18 cellular contexts compared by ENCODE assay signal in the genomic region with DNA sequence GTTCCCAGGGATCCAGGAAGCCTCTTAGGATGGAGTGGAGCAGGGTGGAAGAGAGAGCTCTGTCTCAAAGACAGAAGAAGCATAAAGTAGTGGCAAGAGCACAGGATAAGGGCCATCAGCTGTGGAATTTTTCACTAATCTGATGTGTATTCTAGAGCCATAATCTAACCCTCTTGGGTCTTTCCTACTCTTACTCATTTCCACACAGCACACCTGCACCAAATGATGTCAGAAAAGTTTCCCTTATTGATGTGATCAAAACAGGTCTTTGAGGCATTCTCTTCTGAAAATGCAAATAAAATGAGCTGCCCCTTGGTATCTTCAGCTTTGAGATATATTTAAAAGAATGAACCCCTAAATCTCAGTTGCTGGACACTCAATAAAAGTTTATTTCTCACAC.
A peak's percentile ranks its signal among the peaks of the same experiment; 100 is the strongest.
DNase-seq lines count a peak whose midpoint lies in the region; ATAC-seq and TF ChIP-seq lines count a peak whose summit lies in the region.
"Had no signal": no experiment of that assay in that cellular context is flagged by ENCODE, and none has a peak within 500 bp of the region (broad histone marks: within the 10 kb centered on the region; RNA-seq: fewer than 3 reads in every experiment).

No MANE protein-coding gene starts in this region.

- no peaks in the 10 kb centered on the region for H3K79me2 ChIP-seq in OCI-LY3 (ENCODE audit: low read length)

- DNase-seq in RPMI8226 (no peak), omental fat pad (ENCODE audit: low spot score) (no peak)
- DNase-seq in activated T-helper 2 cell treated with anti-CD3 and anti-CD28 coated beads, Interferon-gamma antibody, Interleukin-2, Interleukin-4, amounts not matched to agents 10 μg/mL and 5 μg/mL and 100 μg/mL, durations not matched to agents 14 hours and 24 hours and 36 hours (ENCODE audit: low spot score) = no peak
- DNase-seq: BE2C; CD4-positive, alpha-beta memory T cell; DMS153; DMS79 treated with DMSO at 0.1 percent for 48 hours; EL; GM23248; H7; IMR-90; KBM-7 had no signal

- peak overlapping the region; percentile 40; the same call in 1 of the 2 replicates for H3K4me3 ChIP-seq in OCI-LY3 (ENCODE audit: low read length)
- H3K4me3 ChIP-seq: A549, GM23248 had no signal

- H3K36me3 Mint-ChIP-seq in activated T-helper 2 cell treated with anti-CD3 and anti-CD28 coated beads, Interferon-gamma antibody, Interleukin-2, Interleukin-4, amounts not matched to agents 10 μg/mL and 5 μg/mL and 100 μg/mL, durations not matched to agents 14 hours and 24 hours and 36 hours (ENCODE audit: low read depth) = no peaks in the 10 kb centered on the region

- H3K9me3 Mint-ChIP-seq in activated T-helper 2 cell treated with anti-CD3 and anti-CD28 coated beads, Interferon-gamma antibody, Interleukin-2, Interleukin-4, amounts not matched to agents 10 μg/mL and 5 μg/mL and 100 μg/mL, durations not matched to agents 14 hours and 24 hours and 36 hours = no peaks in the 10 kb centered on the region

- H3K4me2 ChIP-seq in OCI-LY3 (ENCODE audit: low read length) = peak overlapping the region; percentile 40
- H3K4me2 ChIP-seq: A549 had no signal

- H3K27ac ChIP-seq in OCI-LY3 (ENCODE audit: low read length) = peak overlapping the region; percentile 70
- H3K27ac ChIP-seq: A549, C4-2B, GM23248 had no signal

- no peaks in the 10 kb centered on the region for H3K27me3 ChIP-seq in OCI-LY3 (ENCODE audit: low read depth, low read length)
- H3K27me3 ChIP-seq: BE2C had no signal

- TF ChIP-seq CTCF in OCI-LY3 (IDR thresholded peaks at IDR 0.05; ENCODE audit: low read depth, low read length) (no peak), omental fat pad (IDR thresholded peaks at IDR 0.05) (no peak)

- no peak overlapping the region for H3K4me3 Mint-ChIP-seq in activated T-helper 2 cell treated with anti-CD3 and anti-CD28 coated beads, Interferon-gamma antibody, Interleukin-2, Interleukin-4, amounts not matched to agents 10 μg/mL and 5 μg/mL and 100 μg/mL, durations not matched to agents 14 hours and 24 hours and 36 hours (ENCODE audit: low read depth)
- H3K4me3 Mint-ChIP-seq: CD4-positive, alpha-beta memory T cell had no signal

- no peaks in the 10 kb centered on the region for H4K20me1 ChIP-seq in OCI-LY3 (ENCODE audit: insufficient read depth, low read length)

- intact Hi-C loops in activated T-helper 2 cell treated with anti-CD3 and anti-CD28 coated beads, Interferon-gamma antibody, Interleukin-2, Interleukin-4, amounts not matched to agents 10 μg/mL and 5 μg/mL and 100 μg/mL, durations not matched to agents 14 hours and 24 hours and 36 hours (cut with micrococcal nuclease) = no loop called here

- H3K9ac ChIP-seq in OCI-LY3 (ENCODE audit: low read length) = no peak overlapping the region; the same call in 1 of the 2 replicates
- H3K9ac ChIP-seq: GM23248 had no signal

- peaks cover 53% of the 10 kb centered on the region for H3K4me1 ChIP-seq in OCI-LY3 (ENCODE audit: low read length)
- H3K4me1 ChIP-seq: A549 had no signal

- H3K4me1 Mint-ChIP-seq in activated T-helper 2 cell treated with anti-CD3 and anti-CD28 coated beads, Interferon-gamma antibody, Interleukin-2, Interleukin-4, amounts not matched to agents 10 μg/mL and 5 μg/mL and 100 μg/mL, durations not matched to agents 14 hours and 24 hours and 36 hours (ENCODE audit: low read depth) = no peaks in the 10 kb centered on the region
- H3K4me1 Mint-ChIP-seq: CD4-positive, alpha-beta memory T cell had no signal

- H3K27ac Mint-ChIP-seq in activated T-helper 2 cell treated with anti-CD3 and anti-CD28 coated beads, Interferon-gamma antibody, Interleukin-2, Interleukin-4, amounts not matched to agents 10 μg/mL and 5 μg/mL and 100 μg/mL, durations not matched to agents 14 hours and 24 hours and 36 hours = no peak overlapping the region
- H3K27ac Mint-ChIP-seq: CD4-positive, alpha-beta memory T cell had no signal

- H3K36me3 ChIP-seq in OCI-LY3 (replicated peaks; ENCODE audit: low read depth, low read length) = peaks cover 9% of the 10 kb centered on the region
- H3K36me3 ChIP-seq: BE2C had no signal

- H3K9me3 ChIP-seq in OCI-LY3 (ENCODE audit: insufficient read depth, low read length) = peaks cover 8% of the 10 kb centered on the region; the same call in 1 of the 2 replicates
- H3K9me3 ChIP-seq: A549, BE2C had no signal

- H2AFZ ChIP-seq in OCI-LY3 (ENCODE audit: low read depth, low read length) = peak overlapping the region; percentile 42; the same call in 1 of the 2 replicates
- H2AFZ ChIP-seq: GM23248 had no signal

- H3K27me3 Mint-ChIP-seq in activated T-helper 2 cell treated with anti-CD3 and anti-CD28 coated beads, Interferon-gamma antibody, Interleukin-2, Interleukin-4, amounts not matched to agents 10 μg/mL and 5 μg/mL and 100 μg/mL, durations not matched to agents 14 hours and 24 hours and 36 hours (ENCODE audit: low read depth) = no peaks in the 10 kb centered on the region
- H3K27me3 Mint-ChIP-seq: CD4-positive, alpha-beta memory T cell had no signal

- peak; percentile 65 for ATAC-seq in GM18868 (IDR thresholded peaks at IDR 0.05; ENCODE audit: unreplicated experiment)
- peak; percentile 64 for ATAC-seq in HG02852 (IDR thresholded peaks at IDR 0.05; ENCODE audit: unreplicated experiment)
- ATAC-seq in omental fat pad (ENCODE audit: low FRiP score) = no peak
- ATAC-seq in HG02588 (IDR thresholded peaks at IDR 0.05; ENCODE audit: unreplicated experiment) = no peak
- ATAC-seq: A549 had no signal

Comparison
In these comparisons a context has a peak if more than half of its experiments do, and no peak if none do; other contexts are left out.
1. ATAC-seq: peak in GM18868 (single experiment) and HG02852 (single experiment); none in omental fat pad (single experiment) and HG02588 (single experiment).